8 cellular contexts compared by ENCODE assay signal in the genomic region with DNA sequence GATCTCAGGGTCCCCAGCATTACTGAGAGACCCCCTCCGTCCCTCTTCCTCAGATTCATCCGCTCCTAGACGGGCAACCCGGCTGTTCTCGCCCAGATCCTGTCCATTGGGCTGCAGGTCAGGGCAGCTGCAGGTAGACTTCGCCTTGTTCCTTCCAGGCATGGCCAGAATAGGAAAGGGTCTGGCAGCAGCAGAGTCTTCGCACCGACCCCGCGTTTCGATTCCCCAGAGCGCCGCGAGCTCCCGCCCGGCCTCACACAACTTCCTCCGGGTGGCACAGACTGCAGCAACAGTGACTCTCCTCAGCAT. TPM values are rescaled to one million over a fixed set of nuclear protein-coding genes. Genes with fewer than 3 reads are reported as not detected.
A peak's percentile ranks its signal among the peaks of the same experiment; 100 is the strongest.
DNase-seq lines count a peak whose midpoint lies in the region; ATAC-seq and TF ChIP-seq lines count a peak whose summit lies in the region.

No MANE protein-coding gene starts in this region.

- CTCF ChIA-PET in CD4-positive, alpha-beta T cell (lab: Charles Lee) = no interaction called here

- H3K9me3 Mint-ChIP-seq in CD4-positive, alpha-beta T cell = no peaks in the 10 kb centered on the region
- no peaks in the 10 kb centered on the region for H3K9me3 Mint-ChIP-seq in activated T-helper 17 cell treated with anti-CD3 and anti-CD28 coated beads, Interleukin-2, amount 50 U/mL, for 72 hours

- no peaks in the 10 kb centered on the region for H3K9me3 ChIP-seq in CD4-positive, alpha-beta T cell (ENCODE audit: control insufficient read depth, low read length)
- H3K9me3 ChIP-seq in mucosa of descending colon = no peaks in the 10 kb centered on the region

- H3K4me3 ChIP-seq in mucosa of descending colon = peak overlapping the region; percentile 93

- H3K27me3 Mint-ChIP-seq in CD4-positive, alpha-beta T cell = peaks cover 11% of the 10 kb centered on the region
- H3K27me3 Mint-ChIP-seq in activated T-helper 17 cell treated with anti-CD3 and anti-CD28 coated beads, Interleukin-2, amount 50 U/mL, for 72 hours = peaks cover 15% of the 10 kb centered on the region

- no peak overlapping the region for H3K27ac Mint-ChIP-seq in CD4-positive, alpha-beta T cell
- no peak overlapping the region for H3K27ac Mint-ChIP-seq in activated T-helper 17 cell treated with anti-CD3 and anti-CD28 coated beads, Interleukin-2, amount 50 U/mL, for 72 hours

- no peak for DNase-seq in CD4-positive, alpha-beta T cell
- no peak for DNase-seq in mucosa of descending colon
- no peak for DNase-seq in NCI-H2107 treated with DMSO at 0.1 percent for 48 hours (lab: John Stamatoyannopoulos, UW; ENCODE audit: unreplicated experiment)
- DNase-seq in GM19238 (ENCODE audit: insufficient read length, low spot score) = no peak

- TF ChIP-seq CTCF in CD4-positive, alpha-beta T cell (IDR thresholded peaks at IDR 0.05) = no peak
- TF ChIP-seq CTCF in mucosa of descending colon (IDR thresholded peaks at IDR 0.05) = no peak

- no peak for ATAC-seq in CD4-positive, alpha-beta T cell (ENCODE audit: poor library complexity)
- peak; percentile 18 for ATAC-seq in HG02840 (IDR thresholded peaks at IDR 0.05; ENCODE audit: low FRiP score, unreplicated experiment)
- peak; percentile 21 for ATAC-seq in mucosa of descending colon
- no peak for ATAC-seq in HG02759 (IDR thresholded peaks at IDR 0.05; ENCODE audit: unreplicated experiment)
- no peak for ATAC-seq in activated T-helper 17 cell treated with anti-CD3 and anti-CD28 coated beads, Interleukin-2, amount 50 U/mL, for 72 hours (replicated peaks)

- H3K4me3 Mint-ChIP-seq in CD4-positive, alpha-beta T cell = no peak overlapping the region
- H3K4me3 Mint-ChIP-seq in activated T-helper 17 cell treated with anti-CD3 and anti-CD28 coated beads, Interleukin-2, amount 50 U/mL, for 72 hours = no peak overlapping the region

- H3K4me1 ChIP-seq in mucosa of descending colon (ENCODE audit: low read depth) = peaks cover 34% of the 10 kb centered on the region

- H3K27me3 ChIP-seq in CD4-positive, alpha-beta T cell (ENCODE audit: control insufficient read depth, insufficient read depth, low read length) = no peaks in the 10 kb centered on the region

- intact Hi-C loops in CD4-positive, alpha-beta T cell (cut with DNase I, micrococcal nuclease) = loop anchor here (1.0 to 5.0 kb wide), 9 partner anchors 15 to 1137 kb away; a partner anchor contains a TSS
- intact Hi-C loops in mucosa of descending colon (cut with DNase I, micrococcal nuclease) = no loop called here

- H3K36me3 ChIP-seq in mucosa of descending colon (ENCODE audit: low read depth) = no peaks in the 10 kb centered on the region

- H3K27ac ChIP-seq in CD4-positive, alpha-beta T cell (ENCODE audit: low read depth, low read length) = peak overlapping the region; percentile 89
- H3K27ac ChIP-seq in angular gyrus (ENCODE audit: low read depth, low read length) = peak overlapping the region; percentile 92

- peaks cover 10% of the 10 kb centered on the region for H3K36me3 Mint-ChIP-seq in CD4-positive, alpha-beta T cell (ENCODE audit: low read depth)
- peaks cover 24% of the 10 kb centered on the region for H3K36me3 Mint-ChIP-seq in activated T-helper 17 cell treated with anti-CD3 and anti-CD28 coated beads, Interleukin-2, amount 50 U/mL, for 72 hours (ENCODE audit: low read depth)

- H3K4me1 Mint-ChIP-seq in CD4-positive, alpha-beta T cell (ENCODE audit: low read depth) = peaks cover 28% of the 10 kb centered on the region
- H3K4me1 Mint-ChIP-seq in activated T-helper 17 cell treated with anti-CD3 and anti-CD28 coated beads, Interleukin-2, amount 50 U/mL, for 72 hours = peaks cover 27% of the 10 kb centered on the region

- POLR2A ChIA-PET in CD4-positive, alpha-beta T cell (lab: Charles Lee) = interaction anchor here (0.8 to 2.1 kb wide), 5 partner anchors 9 to 909 kb away, joined by 3 to 8 read pairs (median 5); a partner anchor contains a TSS

RNA-seq across cellular contexts. Expression of a gene that starts 0.3 kb away (rescaled TPM):
- total RNA-seq in CD4-positive, alpha-beta T cell = 10 to 100 TPM; 59.0 to 62.4 TPM
- 100 to 1,000 TPM in 1 of 3 donors, 10 to 100 TPM in 2; 83.3 to 119 (median 91.4) TPM for total RNA-seq in mucosa of descending colon
- total RNA-seq in activated T-helper 17 cell treated with anti-CD3 and anti-CD28 coated beads, Interleukin-2, amount 50 U/mL, for 72 hours = 100 to 1,000 TPM; 135 to 174 TPM

Comparison
In these comparisons a context has a peak if more than half of its experiments do, and no peak if none do; other contexts are left out.
1. ATAC-seq: peak in HG02840 (single experiment) and mucosa of descending colon (single experiment); none in CD4-positive, alpha-beta T cell (single experiment), HG02759 (single experiment) and activated T-helper 17 cell treated with anti-CD3 and anti-CD28 coated beads, Interleukin-2, amount 50 U/mL, for 72 hours (single experiment).
2. intact Hi-C loops: an anchor here in CD4-positive, alpha-beta T cell (1.0 to 5.0 kb wide); none called in mucosa of descending colon.